ENCODE assay signal across 8 cellular contexts in the genomic region with DNA sequence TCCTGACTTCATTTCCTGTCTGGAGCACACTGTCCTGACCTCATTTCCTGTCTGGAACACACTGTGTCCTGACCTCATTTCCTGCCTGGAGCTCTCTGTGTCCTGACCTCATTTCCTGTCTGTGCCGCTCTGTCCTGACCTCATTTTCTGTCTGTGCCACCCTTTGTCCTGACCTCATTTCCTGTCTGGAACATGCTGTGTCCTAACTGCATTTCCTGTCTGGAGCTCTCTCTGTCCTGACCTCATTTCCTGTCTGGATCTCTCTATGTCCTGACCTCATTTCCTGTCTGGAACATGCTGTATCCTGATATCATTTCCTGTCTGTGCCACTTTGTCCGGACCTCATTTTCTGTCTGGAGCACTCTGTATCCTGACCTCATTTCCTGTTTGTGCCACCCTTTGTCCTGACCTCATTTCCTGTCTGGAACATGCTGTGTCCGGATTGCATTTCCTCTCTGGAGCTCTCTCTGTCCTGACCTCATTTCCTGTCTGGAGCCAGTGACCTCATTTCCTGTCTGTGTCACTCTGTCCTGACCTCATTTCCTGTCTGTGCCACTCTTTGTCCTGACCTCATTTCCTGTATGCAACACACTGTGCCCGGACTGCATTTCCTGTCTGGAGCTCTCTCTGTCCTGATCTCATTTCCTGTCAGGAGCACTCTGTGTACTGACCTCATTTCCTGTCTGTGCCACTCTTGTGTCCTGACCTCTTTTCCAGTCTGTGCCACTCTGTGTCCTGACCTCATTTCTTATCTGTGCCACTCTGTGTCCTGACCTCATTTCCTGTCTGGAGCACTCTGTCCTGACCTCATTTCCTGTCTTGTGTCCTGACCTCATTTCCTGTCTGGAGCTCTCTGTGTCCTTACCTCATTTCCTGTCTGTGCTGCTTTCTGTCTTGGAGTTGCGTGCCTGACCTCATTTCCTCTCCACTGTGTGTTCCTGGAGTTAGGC. TPM values are rescaled to one million over a fixed set of nuclear protein-coding genes. Genes with fewer than 3 reads are reported as not detected.
A peak's percentile ranks its signal among the peaks of the same experiment; 100 is the strongest.
DNase-seq lines count a peak whose midpoint lies in the region; ATAC-seq lines count a peak whose summit lies in the region.

No MANE protein-coding gene starts in this region.

- no peak overlapping the region for H3K27ac Mint-ChIP-seq in central memory CD8-positive, alpha-beta T cell (ENCODE audit: low read depth)

- ATAC-seq in central memory CD8-positive, alpha-beta T cell (replicated peaks; ENCODE audit: extremely low read depth, poor library complexity, severe bottlenecking), result peak; percentile 74
- no peak for ATAC-seq in GM18858 (IDR thresholded peaks at IDR 0.05; ENCODE audit: unreplicated experiment)

- DNase-seq in activated gamma-delta T cell treated with Interleukin-2 at 50 U/mL for 16 hours (peak; percentile 72), activated gamma-delta T cell (lab: John Stamatoyannopoulos, UW) (no peak), LoVo (ENCODE audit: low spot score) (peak; percentile 41)
- peak in 3 of 4 experiments; percentile 29 to 64 (median 54) for DNase-seq in activated CD4-positive, CD25-positive, alpha-beta regulatory T cell (lab: John Stamatoyannopoulos, UW)
- DNase-seq in central memory CD8-positive, alpha-beta T cell (ENCODE audit: low spot score in 2 of 2), result peak; percentile 65 to 90

- no peaks in the 10 kb centered on the region for H3K27me3 ChIP-seq in muscle layer of duodenum (ENCODE audit: low read depth, low read length)

- H3K36me3 ChIP-seq in muscle layer of duodenum (ENCODE audit: control insufficient read depth in 1 of 2, insufficient read depth in 2 of 2, low read length in 2 of 2), result peaks cover 0 to 4% of the 10 kb centered on the region in 2 donors

- H3K36me3 Mint-ChIP-seq in central memory CD8-positive, alpha-beta T cell (ENCODE audit: insufficient read depth), result peaks cover 54% of the 10 kb centered on the region

- H3K9me3 Mint-ChIP-seq in central memory CD8-positive, alpha-beta T cell, result no peaks in the 10 kb centered on the region

- H3K4me1 Mint-ChIP-seq in central memory CD8-positive, alpha-beta T cell, result peaks cover 29% of the 10 kb centered on the region

- peaks cover 13 to 69% of the 10 kb centered on the region in 2 donors for H3K4me1 ChIP-seq in muscle layer of duodenum (ENCODE audit: control insufficient read depth in 1 of 2, insufficient read depth in 2 of 2, low read length in 2 of 2)

- no peaks in the 10 kb centered on the region for H3K27me3 Mint-ChIP-seq in central memory CD8-positive, alpha-beta T cell

- peak overlapping the region; percentile 29 for H3K27ac ChIP-seq in muscle layer of duodenum (ENCODE audit: low read length)
- H3K27ac ChIP-seq in temporal lobe (ENCODE audit: low read depth, low read length), result peak overlapping the region; percentile 75

- peaks cover 0 to 5% of the 10 kb centered on the region in 2 donors for H3K9me3 ChIP-seq in muscle layer of duodenum (ENCODE audit: control insufficient read depth in 1 of 2, low read length in 2 of 2)

- no peak overlapping the region for H3K4me3 Mint-ChIP-seq in central memory CD8-positive, alpha-beta T cell

- H3K4me3 ChIP-seq in muscle layer of duodenum (ENCODE audit: low read depth in 1 of 2, low read length in 2 of 2), result no peak overlapping the region

RNA-seq across cellular contexts. Expression of gene SKI, which starts 27.6 kb away (rescaled TPM):
- total RNA-seq in temporal lobe, result 26.1 TPM
